Comparison of ENCODE assay signal across 17 cellular contexts in the genomic region with DNA sequence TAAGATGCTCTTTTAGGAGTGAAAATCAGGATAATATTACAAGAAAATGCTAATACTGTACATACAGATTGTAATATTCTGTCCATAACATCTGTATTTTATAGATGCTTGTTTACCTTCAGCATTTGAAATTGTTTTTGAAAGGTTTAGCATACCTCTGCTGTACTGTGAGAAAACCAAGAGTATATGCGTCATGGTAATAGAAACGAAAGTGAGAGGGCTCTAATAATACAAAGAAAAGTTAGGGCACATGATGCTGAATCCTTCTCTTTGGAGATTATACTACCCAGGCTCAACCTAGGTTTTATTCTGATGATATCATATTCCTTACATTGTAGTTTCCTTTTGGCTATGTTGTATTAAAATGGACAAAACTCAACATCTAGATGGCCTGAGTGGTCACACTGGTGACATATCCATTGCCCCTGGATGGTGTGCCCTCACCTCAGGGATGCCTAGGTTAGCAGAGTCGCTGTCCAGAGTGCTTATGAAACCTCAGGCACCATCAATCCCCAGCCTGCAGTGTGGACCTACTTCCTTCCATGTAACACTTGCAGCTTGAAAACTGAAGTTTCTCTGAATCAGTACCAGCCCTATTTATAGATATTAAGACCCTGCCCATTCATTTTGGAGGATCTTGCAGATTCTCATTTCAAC.
DNase-seq lines count a peak whose midpoint lies in the region; ATAC-seq lines count a peak whose summit lies in the region.
"Had no signal": no experiment of that assay in that cellular context is flagged by ENCODE, and none has a peak within 500 bp of the region (broad histone marks: within the 10 kb centered on the region; RNA-seq: fewer than 3 reads in every experiment).

No MANE protein-coding gene starts in this region.

- DNase-seq in ELF-1 (ENCODE audit: low read depth, low spot score) (peak; percentile 8), SW480 (ENCODE audit: low spot score) (peak; percentile 8), iPS-NIHi11 (ENCODE audit: low spot score) (peak; percentile 49), occipital lobe (lab: John Stamatoyannopoulos, UW) (no peak)
- DNase-seq: activated CD8-positive, alpha-beta memory T cell treated with anti-CD3 and anti-CD28 coated beads, Interleukin-2, amount 10 ng/mL, durations not matched to agents 7 days and 5 days; activated effector memory CD4-positive, alpha-beta T cell treated with anti-CD3 and anti-CD28 coated beads, Interleukin-2, amount 50 U/mL, for 16 hours; anterior cingulate cortex; DMS79 treated with DMSO at 0.1 percent for 48 hours; effector memory CD8-positive, alpha-beta T cell; left ventricle myocardium superior; NCI-H1048; NCI-H526 treated with DMSO at 0.1 percent for 48 hours had no signal

- ATAC-seq in HG03520 (IDR thresholded peaks at IDR 0.05; ENCODE audit: unreplicated experiment) (peak; percentile 49), GM18907 (IDR thresholded peaks at IDR 0.05; ENCODE audit: unreplicated experiment) (no peak), GM18909 (IDR thresholded peaks at IDR 0.05; ENCODE audit: poor library complexity, unreplicated experiment) (no peak), GM21723 (IDR thresholded peaks at IDR 0.05; ENCODE audit: unreplicated experiment) (no peak)
- ATAC-seq: activated CD4-positive, CD25-positive, alpha-beta regulatory T cell treated with anti-CD3 and anti-CD28 coated beads, Interleukin-2, amount 50 U/mL, for 24 hours; activated CD8-positive, alpha-beta memory T cell treated with anti-CD3 and anti-CD28 coated beads, Interleukin-2, amount 10 ng/mL, durations not matched to agents 7 days and 5 days; effector memory CD8-positive, alpha-beta T cell; left ventricle myocardium superior had no signal
